Comparison of ENCODE assay signal across 22 cellular contexts in genomic region chr1:16117369-16117768, GRCh38. TPM values are rescaled to one million over a fixed set of nuclear protein-coding genes. Genes with fewer than 3 reads are reported as not detected.
DNase-seq lines count a peak whose midpoint lies in the region; FAIRE-seq lines count a peak whose summit lies in the region.
"Had no signal": no experiment of that assay in that cellular context is flagged by ENCODE, and none has a peak within 500 bp of the region (broad histone marks: within the 10 kb centered on the region; RNA-seq: fewer than 3 reads in every experiment).

No MANE protein-coding gene starts in this region.

- no peak overlapping the region for H2BK12ac ChIP-seq in mesenchymal stem cell (ENCODE audit: low read length in 2 of 2)

- H4K8ac ChIP-seq in mesenchymal stem cell (ENCODE audit: low read length), result no peak overlapping the region

- H3K9ac ChIP-seq in mesenchymal stem cell (ENCODE audit: low read length), result no peak overlapping the region

- H3K14ac ChIP-seq in mesenchymal stem cell (ENCODE audit: low read length in 2 of 2), result no peak overlapping the region

- no peak overlapping the region for H2BK120ac ChIP-seq in mesenchymal stem cell (ENCODE audit: low read depth, low read length)

- no peak overlapping the region for H2BK15ac ChIP-seq in mesenchymal stem cell (ENCODE audit: low read depth, poor library complexity, severe bottlenecking)

- H2BK5ac ChIP-seq in mesenchymal stem cell (ENCODE audit: low read depth, low read length, poor library complexity, severe bottlenecking), result no peak overlapping the region

- H2AFZ ChIP-seq in mesenchymal stem cell (ENCODE audit: low read depth, low read length), result no peak overlapping the region

- H4K91ac ChIP-seq in mesenchymal stem cell (ENCODE audit: low read length), result no peak overlapping the region

- no peak overlapping the region for H3K18ac ChIP-seq in mesenchymal stem cell (ENCODE audit: low read depth in 1 of 2, low read length in 2 of 2)

- no peaks in the 10 kb centered on the region for H3K79me1 ChIP-seq in mesenchymal stem cell (replicated peaks; ENCODE audit: low read length, poor library complexity, severe bottlenecking)

- H3K4me1 ChIP-seq in mesenchymal stem cell (ENCODE audit: control insufficient read depth, insufficient read depth, low read depth, low read length), result peaks cover 58% of the 10 kb centered on the region

- 81% methylated on average over 6 of the region's 6 CpGs for WGBS in mesenchymal stem cell

- H2AK5ac ChIP-seq in mesenchymal stem cell (ENCODE audit: low read length, severe bottlenecking), result peak overlapping the region; percentile 23

- H3K27me3 ChIP-seq in H7 (ENCODE audit: control insufficient read depth, insufficient read depth, low read length), result no peaks in the 10 kb centered on the region
- H3K27me3 ChIP-seq in mesenchymal stem cell (ENCODE audit: control insufficient read depth in 1 of 2, insufficient read depth in 1 of 2, low read length in 2 of 2), result peaks cover 0 to 69% of the 10 kb centered on the region in 2 experiments
- H3K27me3 ChIP-seq: body of pancreas had no signal

- H3K4ac ChIP-seq in mesenchymal stem cell (ENCODE audit: low read depth in 1 of 2, low read length in 2 of 2), result no peak overlapping the region

- H3K9me3 ChIP-seq in mesenchymal stem cell (ENCODE audit: control insufficient read depth, low read length), result no peaks in the 10 kb centered on the region
- H3K9me3 ChIP-seq: body of pancreas had no signal

- H3K27ac ChIP-seq in mesenchymal stem cell (ENCODE audit: low read length, poor library complexity, severe bottlenecking), result no peak overlapping the region
- H3K27ac ChIP-seq: body of pancreas had no signal

- H3K23ac ChIP-seq in mesenchymal stem cell (ENCODE audit: low read length in 2 of 2), result no peak overlapping the region

- no peak overlapping the region for H3K4me2 ChIP-seq in mesenchymal stem cell (ENCODE audit: low read length, poor library complexity, severe bottlenecking)

- no peak overlapping the region for H3K4me3 ChIP-seq in H7 (ENCODE audit: insufficient read depth, low read depth, low read length)
- no peak overlapping the region for H3K4me3 ChIP-seq in mesenchymal stem cell (ENCODE audit: insufficient read depth in 1 of 2, low read depth in 1 of 2, low read length in 2 of 2)
- H3K4me3 ChIP-seq: body of pancreas, GM23338 had no signal

- DNase-seq in H7 (peak; percentile 12), amniotic epithelial cell (ENCODE audit: low read depth) (peak; percentile 91), mesenchymal stem cell (no peak), frontal cortex (ENCODE audit: low spot score in 2 of 2) (no peak), NCI-H1694 treated with DMSO at 0.1 percent for 48 hours (lab: John Stamatoyannopoulos, UW) (no peak), NCI-H774 (lab: John Stamatoyannopoulos, UW) (no peak)
- DNase-seq in activated T-cell treated with anti-CD3 and anti-CD28 coated beads, Interleukin-2, amount 50 U/mL, for 1 hour, result no peak
- DNase-seq: activated CD4-positive, alpha-beta T cell treated with anti-CD3 and anti-CD28 coated beads, Interleukin-2, amount 50 U/mL, for 48 hours; activated naive CD4-positive, alpha-beta T cell treated with anti-CD3 and anti-CD28 coated beads, Interleukin-2, amount 10 ng/mL, durations not matched to agents 7 days and 5 days; activated T-cell treated with anti-CD3 and anti-CD28 coated beads, Interleukin-2, amount 50 U/mL, for 24 hours; body of pancreas; C1 segment of cervical spinal cord; dermis blood vessel endothelial cell; MV-4-11; NCI-H2029 treated with DMSO at 0.1 percent for 48 hours; NCI-H510A; small intestine; stimulated activated CD4-positive, alpha-beta T cell treated with anti-CD3 and anti-CD28 coated beads, Interleukin-4, amount 100 ng/mL, for 4 hours; T-cell; WERI-Rb-1 had no signal

- H3K36me3 ChIP-seq in H7 (replicated peaks; ENCODE audit: control insufficient read depth, insufficient read depth, low read length), result no peaks in the 10 kb centered on the region
- peaks cover 0 to 7% of the 10 kb centered on the region in 2 experiments for H3K36me3 ChIP-seq in mesenchymal stem cell (ENCODE audit: control insufficient read depth in 1 of 2, insufficient read depth in 2 of 2, low read depth in 1 of 2, low read length in 2 of 2)
- H3K36me3 ChIP-seq: WERI-Rb-1 had no signal

- FAIRE-seq in frontal cortex (lab: Jason Lieb, UNC), result no peak
- FAIRE-seq: small intestine had no signal

RNA-seq across cellular contexts. Expression of gene EPHA2, which starts 38.5 kb away (rescaled TPM):
- total RNA-seq in H7 (2014; rRNA removed; shearing (Covaris generic)), result 43.3 and 63.5 TPM in 2 replicates
- polyA plus RNA-seq in mesenchymal stem cell (2013, experiment 1 of 2), result 31.9 TPM
- 31.0 TPM for polyA plus RNA-seq in mesenchymal stem cell (2013, experiment 2 of 2)
- 1.2 TPM for total RNA-seq in frontal cortex

RNA-seq across cellular contexts. Expression of gene FAM131C, which starts 43.9 kb away (rescaled TPM):
- total RNA-seq in H7 (2014; rRNA removed; shearing (Covaris generic)), result 0.26 and 0.45 TPM in 2 replicates
- polyA plus RNA-seq in mesenchymal stem cell (2013, experiment 1 of 2), result 0.37 TPM
- polyA plus RNA-seq in mesenchymal stem cell (2013, experiment 2 of 2), result 0.44 TPM
- 1.2 TPM for total RNA-seq in frontal cortex
- total RNA-seq: dermis blood vessel endothelial cell, liver had no signal

Comparison
In these comparisons a context has a peak if more than half of its experiments do, and no peak if none do; other contexts are left out.
1. DNase-seq: peak in H7 (single experiment) and amniotic epithelial cell (single experiment); none in mesenchymal stem cell (single experiment), frontal cortex (0 of 2), NCI-H1694 treated with DMSO at 0.1 percent for 48 hours (single experiment), NCI-H774 (single experiment) and activated T-cell treated with anti-CD3 and anti-CD28 coated beads, Interleukin-2, amount 50 U/mL, for 1 hour (single experiment).
2. RNA of gene EPHA2, which starts 38.5 kb away (total RNA-seq): 43.3 to 63.5 TPM in H7; 1.2 TPM in frontal cortex (single experiment); every median in the first group is over 10 times any median in the second.